In the genomic region with DNA sequence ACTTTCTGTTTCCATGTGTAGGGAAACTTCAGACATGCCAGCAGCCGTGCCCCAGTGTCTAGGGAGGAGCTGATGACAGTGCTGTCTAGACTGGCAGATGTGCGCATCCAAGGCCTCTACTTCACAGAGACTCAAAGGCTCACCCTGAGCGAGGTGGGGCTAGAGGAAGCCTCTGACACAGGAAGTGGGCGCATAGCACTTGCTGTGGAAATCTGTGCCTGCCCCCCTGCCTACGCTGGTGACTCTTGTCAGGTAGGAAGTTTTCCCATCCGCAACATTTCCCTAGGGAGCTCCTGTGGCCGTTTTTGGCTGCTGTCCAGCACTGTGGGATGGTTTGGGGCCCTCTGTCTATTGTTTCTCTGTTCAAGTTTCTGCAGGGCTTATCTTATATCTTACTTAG, we compare ENCODE assay signal across 1 cellular context.
TF ChIP-seq lines count a peak whose summit lies in the region.

No MANE protein-coding gene starts in this region.

TF ChIP-seq in GM12878, 131 proteins besides CTCF, POLR2A, EP300 and RAD21 (continued from another document):
- TF ChIP-seq BCLAF1 (IDR thresholded peaks at IDR 0.05) = no peak
- TF ChIP-seq SRF (IDR thresholded peaks at IDR 0.05; ENCODE audit: low read depth in 2 of 2, low read length in 2 of 2) = no peak
- TF ChIP-seq, protein P1, sequence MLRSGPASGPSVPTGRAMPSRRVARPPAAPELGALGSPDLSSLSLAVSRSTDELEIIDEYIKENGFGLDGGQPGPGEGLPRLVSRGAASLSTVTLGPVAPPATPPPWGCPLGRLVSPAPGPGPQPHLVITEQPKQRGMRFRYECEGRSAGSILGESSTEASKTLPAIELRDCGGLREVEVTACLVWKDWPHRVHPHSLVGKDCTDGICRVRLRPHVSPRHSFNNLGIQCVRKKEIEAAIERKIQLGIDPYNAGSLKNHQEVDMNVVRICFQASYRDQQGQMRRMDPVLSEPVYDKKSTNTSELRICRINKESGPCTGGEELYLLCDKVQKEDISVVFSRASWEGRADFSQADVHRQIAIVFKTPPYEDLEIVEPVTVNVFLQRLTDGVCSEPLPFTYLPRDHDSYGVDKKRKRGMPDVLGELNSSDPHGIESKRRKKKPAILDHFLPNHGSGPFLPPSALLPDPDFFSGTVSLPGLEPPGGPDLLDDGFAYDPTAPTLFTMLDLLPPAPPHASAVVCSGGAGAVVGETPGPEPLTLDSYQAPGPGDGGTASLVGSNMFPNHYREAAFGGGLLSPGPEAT (IDR thresholded peaks at IDR 0.05; ENCODE audit: low read depth) = 0 out of 2 replicates have a peak, but pooled peaks have one; percentile 33
- TF ChIP-seq NFIC (IDR thresholded peaks at IDR 0.05; ENCODE audit: low read depth, low read length) = no peak
- TF ChIP-seq NBN (IDR thresholded peaks at IDR 0.05) = no peak
- no peak for TF ChIP-seq FOXM1 (IDR thresholded peaks at IDR 0.05; ENCODE audit: low read depth, low read length)
- TF ChIP-seq STAT1 (conservative IDR thresholded peaks at IDR 0.05) = no peak
- TF ChIP-seq MEF2B (IDR thresholded peaks at IDR 0.05; ENCODE audit: partially characterized antibody, poor library complexity, severe bottlenecking) = peak; percentile 82
- TF ChIP-seq TCF7 (IDR thresholded peaks at IDR 0.05; ENCODE audit: borderline replicate concordance) = no peak
- TF ChIP-seq ASH2L (IDR thresholded peaks at IDR 0.05; ENCODE audit: borderline replicate concordance, low read depth) = no peak
- TF ChIP-seq RFX5 (IDR thresholded peaks at IDR 0.05; ENCODE audit: low read depth, low read length) = no peak
- TF ChIP-seq REST (IDR thresholded peaks at IDR 0.05; ENCODE audit: low read depth, low read length) = peak; percentile 57; the same call in 1 of the 2 replicates
- TF ChIP-seq, protein P2, sequence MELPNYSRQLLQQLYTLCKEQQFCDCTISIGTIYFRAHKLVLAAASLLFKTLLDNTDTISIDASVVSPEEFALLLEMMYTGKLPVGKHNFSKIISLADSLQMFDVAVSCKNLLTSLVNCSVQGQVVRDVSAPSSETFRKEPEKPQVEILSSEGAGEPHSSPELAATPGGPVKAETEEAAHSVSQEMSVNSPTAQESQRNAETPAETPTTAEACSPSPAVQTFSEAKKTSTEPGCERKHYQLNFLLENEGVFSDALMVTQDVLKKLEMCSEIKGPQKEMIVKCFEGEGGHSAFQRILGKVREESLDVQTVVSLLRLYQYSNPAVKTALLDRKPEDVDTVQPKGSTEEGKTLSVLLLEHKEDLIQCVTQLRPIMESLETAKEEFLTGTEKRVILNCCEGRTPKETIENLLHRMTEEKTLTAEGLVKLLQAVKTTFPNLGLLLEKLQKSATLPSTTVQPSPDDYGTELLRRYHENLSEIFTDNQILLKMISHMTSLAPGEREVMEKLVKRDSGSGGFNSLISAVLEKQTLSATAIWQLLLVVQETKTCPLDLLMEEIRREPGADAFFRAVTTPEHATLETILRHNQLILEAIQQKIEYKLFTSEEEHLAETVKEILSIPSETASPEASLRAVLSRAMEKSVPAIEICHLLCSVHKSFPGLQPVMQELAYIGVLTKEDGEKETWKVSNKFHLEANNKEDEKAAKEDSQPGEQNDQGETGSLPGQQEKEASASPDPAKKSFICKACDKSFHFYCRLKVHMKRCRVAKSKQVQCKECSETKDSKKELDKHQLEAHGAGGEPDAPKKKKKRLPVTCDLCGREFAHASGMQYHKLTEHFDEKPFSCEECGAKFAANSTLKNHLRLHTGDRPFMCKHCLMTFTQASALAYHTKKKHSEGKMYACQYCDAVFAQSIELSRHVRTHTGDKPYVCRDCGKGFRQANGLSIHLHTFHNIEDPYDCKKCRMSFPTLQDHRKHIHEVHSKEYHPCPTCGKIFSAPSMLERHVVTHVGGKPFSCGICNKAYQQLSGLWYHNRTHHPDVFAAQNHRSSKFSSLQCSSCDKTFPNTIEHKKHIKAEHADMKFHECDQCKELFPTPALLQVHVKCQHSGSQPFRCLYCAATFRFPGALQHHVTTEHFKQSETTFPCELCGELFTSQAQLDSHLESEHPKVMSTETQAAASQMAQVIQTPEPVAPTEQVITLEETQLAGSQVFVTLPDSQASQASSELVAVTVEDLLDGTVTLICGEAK (IDR thresholded peaks at IDR 0.05; ENCODE audit: borderline replicate concordance) = no peak
- 0 out of 2 replicates have a peak, but pooled peaks have one; percentile 40 for TF ChIP-seq SPI1 (IDR thresholded peaks at IDR 0.05; ENCODE audit: borderline replicate concordance, insufficient read depth, low read depth, low read length)
- peak; percentile 72 to 74; a peak in 2 of 4 replicates for TF ChIP-seq IKZF2 (IDR thresholded peaks at IDR 0.05)
- no peak for TF ChIP-seq SIN3A (IDR thresholded peaks at IDR 0.05; ENCODE audit: low read depth, low read length)
- no peak for TF ChIP-seq HCFC1 (IDR thresholded peaks at IDR 0.05; ENCODE audit: low read length)
- TF ChIP-seq, protein P3, sequence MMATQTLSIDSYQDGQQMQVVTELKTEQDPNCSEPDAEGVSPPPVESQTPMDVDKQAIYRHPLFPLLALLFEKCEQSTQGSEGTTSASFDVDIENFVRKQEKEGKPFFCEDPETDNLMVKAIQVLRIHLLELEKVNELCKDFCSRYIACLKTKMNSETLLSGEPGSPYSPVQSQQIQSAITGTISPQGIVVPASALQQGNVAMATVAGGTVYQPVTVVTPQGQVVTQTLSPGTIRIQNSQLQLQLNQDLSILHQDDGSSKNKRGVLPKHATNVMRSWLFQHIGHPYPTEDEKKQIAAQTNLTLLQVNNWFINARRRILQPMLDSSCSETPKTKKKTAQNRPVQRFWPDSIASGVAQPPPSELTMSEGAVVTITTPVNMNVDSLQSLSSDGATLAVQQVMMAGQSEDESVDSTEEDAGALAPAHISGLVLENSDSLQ (IDR thresholded peaks at IDR 0.05) = no peak
- TF ChIP-seq SUPT20H (IDR thresholded peaks at IDR 0.05; ENCODE audit: borderline replicate concordance, control insufficient read depth, low read depth, low read length) = no peak
- 0 out of 2 replicates have a peak, but pooled peaks have one; percentile 27 for TF ChIP-seq GATAD2B (conservative IDR thresholded peaks at IDR 0.05; ENCODE audit: low read depth)
- TF ChIP-seq RUNX3 (IDR thresholded peaks at IDR 0.05; ENCODE audit: low read length) = peak; percentile 63
- TF ChIP-seq TBL1XR1 (IDR thresholded peaks at IDR 0.05; ENCODE audit: low read depth, low read length) = no peak
- TF ChIP-seq ZNF217 (IDR thresholded peaks at IDR 0.05) = no peak
- no peak for TF ChIP-seq JUND (IDR thresholded peaks at IDR 0.05; ENCODE audit: low read depth, low read length)
- no peak for TF ChIP-seq KDM1A (IDR thresholded peaks at IDR 0.05; ENCODE audit: borderline replicate concordance)
- TF ChIP-seq, protein P4, sequence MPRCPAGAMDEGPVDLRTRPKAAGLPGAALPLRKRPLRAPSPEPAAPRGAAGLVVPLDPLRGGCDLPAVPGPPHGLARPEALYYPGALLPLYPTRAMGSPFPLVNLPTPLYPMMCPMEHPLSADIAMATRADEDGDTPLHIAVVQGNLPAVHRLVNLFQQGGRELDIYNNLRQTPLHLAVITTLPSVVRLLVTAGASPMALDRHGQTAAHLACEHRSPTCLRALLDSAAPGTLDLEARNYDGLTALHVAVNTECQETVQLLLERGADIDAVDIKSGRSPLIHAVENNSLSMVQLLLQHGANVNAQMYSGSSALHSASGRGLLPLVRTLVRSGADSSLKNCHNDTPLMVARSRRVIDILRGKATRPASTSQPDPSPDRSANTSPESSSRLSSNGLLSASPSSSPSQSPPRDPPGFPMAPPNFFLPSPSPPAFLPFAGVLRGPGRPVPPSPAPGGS (IDR thresholded peaks at IDR 0.05; ENCODE audit: borderline replicate concordance, insufficient read depth, low read depth, low read length, poor library complexity, severe bottlenecking) = no peak
- TF ChIP-seq IKZF1 (conservative IDR thresholded peaks at IDR 0.05) = peak; percentile 90
- TF ChIP-seq SMAD1 (IDR thresholded peaks at IDR 0.05; ENCODE audit: low read depth, partially characterized antibody) = peak; percentile 69
- no peak for TF ChIP-seq NR2C2 (IDR thresholded peaks at IDR 0.05; ENCODE audit: borderline replicate concordance, control insufficient read depth, insufficient read length, low read depth)
- TF ChIP-seq, protein P5, sequence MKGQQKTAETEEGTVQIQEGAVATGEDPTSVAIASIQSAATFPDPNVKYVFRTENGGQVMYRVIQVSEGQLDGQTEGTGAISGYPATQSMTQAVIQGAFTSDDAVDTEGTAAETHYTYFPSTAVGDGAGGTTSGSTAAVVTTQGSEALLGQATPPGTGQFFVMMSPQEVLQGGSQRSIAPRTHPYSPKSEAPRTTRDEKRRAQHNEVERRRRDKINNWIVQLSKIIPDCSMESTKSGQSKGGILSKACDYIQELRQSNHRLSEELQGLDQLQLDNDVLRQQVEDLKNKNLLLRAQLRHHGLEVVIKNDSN (IDR thresholded peaks at IDR 0.05; ENCODE audit: borderline replicate concordance, extremely low read length, insufficient read depth, low read depth, low read length) = no peak
- TF ChIP-seq, protein P6, sequence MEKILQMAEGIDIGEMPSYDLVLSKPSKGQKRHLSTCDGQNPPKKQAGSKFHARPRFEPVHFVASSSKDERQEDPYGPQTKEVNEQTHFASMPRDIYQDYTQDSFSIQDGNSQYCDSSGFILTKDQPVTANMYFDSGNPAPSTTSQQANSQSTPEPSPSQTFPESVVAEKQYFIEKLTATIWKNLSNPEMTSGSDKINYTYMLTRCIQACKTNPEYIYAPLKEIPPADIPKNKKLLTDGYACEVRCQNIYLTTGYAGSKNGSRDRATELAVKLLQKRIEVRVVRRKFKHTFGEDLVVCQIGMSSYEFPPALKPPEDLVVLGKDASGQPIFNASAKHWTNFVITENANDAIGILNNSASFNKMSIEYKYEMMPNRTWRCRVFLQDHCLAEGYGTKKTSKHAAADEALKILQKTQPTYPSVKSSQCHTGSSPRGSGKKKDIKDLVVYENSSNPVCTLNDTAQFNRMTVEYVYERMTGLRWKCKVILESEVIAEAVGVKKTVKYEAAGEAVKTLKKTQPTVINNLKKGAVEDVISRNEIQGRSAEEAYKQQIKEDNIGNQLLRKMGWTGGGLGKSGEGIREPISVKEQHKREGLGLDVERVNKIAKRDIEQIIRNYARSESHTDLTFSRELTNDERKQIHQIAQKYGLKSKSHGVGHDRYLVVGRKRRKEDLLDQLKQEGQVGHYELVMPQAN (conservative IDR thresholded peaks at IDR 0.05) = no peak
- no peak for TF ChIP-seq ZNF384 (IDR thresholded peaks at IDR 0.05; ENCODE audit: borderline replicate concordance, low read depth, low read length)
- TF ChIP-seq HDGF (IDR thresholded peaks at IDR 0.05) = peak; percentile 33; the same call in 1 of the 2 replicates
- no peak for TF ChIP-seq RELA (IDR thresholded peaks at IDR 0.05; ENCODE audit: borderline replicate concordance, partially characterized antibody)
- no peak for TF ChIP-seq NRF1 (conservative IDR thresholded peaks at IDR 0.05; ENCODE audit: low read depth, low read length)
- TF ChIP-seq RBBP5 (conservative IDR thresholded peaks at IDR 0.05) = no peak
TF ChIP-seq in GM12878: peak in this region for 12.
